In the genomic region with DNA sequence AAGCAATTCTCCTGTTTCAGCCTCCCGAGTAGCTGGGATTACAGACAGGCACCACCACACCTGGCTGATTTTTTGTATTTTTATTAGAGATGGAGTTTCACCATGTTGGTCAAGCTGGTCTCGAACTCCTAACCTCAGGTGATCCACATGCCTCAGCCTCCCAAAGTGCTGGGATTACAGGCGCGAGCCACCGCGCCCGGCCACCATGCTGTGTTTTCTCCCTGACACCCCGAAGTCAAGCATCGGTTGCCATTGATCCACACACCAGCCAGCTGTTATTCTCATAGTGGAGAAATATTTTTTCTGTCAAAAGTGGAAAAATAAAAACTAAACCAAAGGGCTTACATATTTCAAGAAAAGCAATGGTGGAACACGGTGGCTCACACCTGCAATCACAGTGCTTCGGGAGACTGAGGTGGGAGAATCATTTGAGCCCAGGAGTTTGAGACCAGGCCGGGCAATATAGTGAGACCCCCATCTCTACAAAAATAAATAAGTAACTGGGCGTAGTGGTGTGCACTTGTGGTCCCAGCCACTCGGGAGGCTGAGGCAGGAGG, we compare ENCODE assay signal across 2 cellular contexts.
TF ChIP-seq lines count a peak whose summit lies in the region.

No MANE protein-coding gene starts in this region.

TF ChIP-seq in HepG2, 621 proteins besides CTCF, POLR2A, EP300 and RAD21:
- TF ChIP-seq, protein P1, sequence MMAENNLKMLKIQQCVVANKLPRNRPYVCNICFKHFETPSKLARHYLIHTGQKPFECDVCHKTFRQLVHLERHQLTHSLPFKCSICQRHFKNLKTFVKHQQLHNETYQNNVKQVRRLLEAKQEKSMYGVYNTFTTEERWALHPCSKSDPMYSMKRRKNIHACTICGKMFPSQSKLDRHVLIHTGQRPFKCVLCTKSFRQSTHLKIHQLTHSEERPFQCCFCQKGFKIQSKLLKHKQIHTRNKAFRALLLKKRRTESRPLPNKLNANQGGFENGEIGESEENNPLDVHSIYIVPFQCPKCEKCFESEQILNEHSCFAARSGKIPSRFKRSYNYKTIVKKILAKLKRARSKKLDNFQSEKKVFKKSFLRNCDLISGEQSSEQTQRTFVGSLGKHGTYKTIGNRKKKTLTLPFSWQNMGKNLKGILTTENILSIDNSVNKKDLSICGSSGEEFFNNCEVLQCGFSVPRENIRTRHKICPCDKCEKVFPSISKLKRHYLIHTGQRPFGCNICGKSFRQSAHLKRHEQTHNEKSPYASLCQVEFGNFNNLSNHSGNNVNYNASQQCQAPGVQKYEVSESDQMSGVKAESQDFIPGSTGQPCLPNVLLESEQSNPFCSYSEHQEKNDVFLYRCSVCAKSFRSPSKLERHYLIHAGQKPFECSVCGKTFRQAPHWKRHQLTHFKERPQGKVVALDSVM (CRISPR knock-in tag; IDR thresholded peaks at IDR 0.05): 0 out of 2 replicates have a peak, but pooled peaks have one; percentile 62
- TF ChIP-seq ZNF10 (CRISPR knock-in tag; IDR thresholded peaks at IDR 0.05; ENCODE audit: borderline replicate concordance, low read depth) (no peak), ZNF556 (CRISPR knock-in tag; IDR thresholded peaks at IDR 0.05; ENCODE audit: borderline replicate concordance) (no peak), SUZ12 (IDR thresholded peaks at IDR 0.05; ENCODE audit: low read depth, low read length) (no peak), NKX3-1 (CRISPR knock-in tag; IDR thresholded peaks at IDR 0.05) (no peak), ZNF766 (CRISPR knock-in tag; IDR thresholded peaks at IDR 0.05; ENCODE audit: borderline replicate concordance) (no peak), NCOA1 (CRISPR knock-in tag; IDR thresholded peaks at IDR 0.05) (no peak)

TF ChIP-seq in GM12878, 131 proteins besides CTCF, POLR2A, EP300 and RAD21 (continued from another document):
- TF ChIP-seq, protein P2, sequence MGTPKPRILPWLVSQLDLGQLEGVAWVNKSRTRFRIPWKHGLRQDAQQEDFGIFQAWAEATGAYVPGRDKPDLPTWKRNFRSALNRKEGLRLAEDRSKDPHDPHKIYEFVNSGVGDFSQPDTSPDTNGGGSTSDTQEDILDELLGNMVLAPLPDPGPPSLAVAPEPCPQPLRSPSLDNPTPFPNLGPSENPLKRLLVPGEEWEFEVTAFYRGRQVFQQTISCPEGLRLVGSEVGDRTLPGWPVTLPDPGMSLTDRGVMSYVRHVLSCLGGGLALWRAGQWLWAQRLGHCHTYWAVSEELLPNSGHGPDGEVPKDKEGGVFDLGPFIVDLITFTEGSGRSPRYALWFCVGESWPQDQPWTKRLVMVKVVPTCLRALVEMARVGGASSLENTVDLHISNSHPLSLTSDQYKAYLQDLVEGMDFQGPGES (IDR thresholded peaks at IDR 0.05): no peak
- TF ChIP-seq NFXL1 (IDR thresholded peaks at IDR 0.05; ENCODE audit: borderline replicate concordance) (0 out of 2 replicates have a peak, but pooled peaks have one; percentile 59), HDAC2 (IDR thresholded peaks at IDR 0.05) (no peak)
